Comparison of ENCODE assay signal across 23 cellular contexts in the genomic region with DNA sequence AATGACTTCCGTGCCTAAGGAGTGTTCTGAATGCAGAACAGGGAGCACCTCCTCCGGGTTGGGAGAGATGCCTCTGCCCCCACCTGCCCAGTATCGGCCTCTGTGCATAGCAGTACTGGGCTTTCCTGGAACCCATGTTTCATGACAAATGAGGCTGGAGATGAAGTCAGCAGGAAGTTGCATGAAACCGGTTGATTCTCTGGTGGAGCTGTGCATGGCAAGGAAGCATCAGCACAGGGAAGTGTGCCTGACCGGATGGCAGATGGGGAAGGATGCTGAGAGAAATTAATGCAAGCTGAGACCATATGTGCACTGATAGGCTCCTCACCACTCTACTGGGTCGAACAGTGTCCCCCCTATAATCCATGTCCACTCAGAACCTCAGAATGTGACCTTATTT.
"Had no signal": no experiment of that assay in that cellular context is flagged by ENCODE, and none has a peak within 500 bp of the region (broad histone marks: within the 10 kb centered on the region; RNA-seq: fewer than 3 reads in every experiment).

No MANE protein-coding gene starts in this region.

- H2AFZ ChIP-seq: neural progenitor cell had no signal

- ATAC-seq: activated T-cell treated with anti-CD3 and anti-CD28 coated beads, Interleukin-2, amount 50 U/mL, for 72 hours; gastroesophageal sphincter; mucosa of descending colon had no signal

- H3K4me2 ChIP-seq: neural progenitor cell had no signal

- DNase-seq: activated CD4-positive, alpha-beta T cell treated with anti-CD3 and anti-CD28 coated beads, Interleukin-2, amount 50 U/mL, for 1 hour; activated CD4-positive, CD25-positive, alpha-beta regulatory T cell treated with anti-CD3 and anti-CD28 coated beads, Interleukin-2, amount 50 U/mL, for 72 hours; activated effector memory CD4-positive, alpha-beta T cell treated with anti-CD3 and anti-CD28 coated beads, Interleukin-2, amount 50 U/mL, for 16 hours; activated naive CD4-positive, alpha-beta T cell treated with anti-CD3 and anti-CD28 coated beads, Interleukin-2, amount 50 U/mL, for 16 hours; activated T-cell treated with anti-CD3 and anti-CD28 coated beads, Interleukin-2, amount 50 U/mL, for 72 hours; cerebellar nuclear complex; effector memory CD4-positive, alpha-beta T cell; heart left ventricle; mesenchymal stem cell; mucosa of descending colon; naive B cell; right cardiac atrium; small intestine; stimulated activated CD4-positive, alpha-beta T cell treated with anti-CD3 and anti-CD28 coated beads, Interleukin-4, amount 100 ng/mL, for 1 hour had no signal

- H3K9ac ChIP-seq: neural progenitor cell had no signal

- H3K27ac ChIP-seq: ascending aorta, esophagus muscularis mucosa, gastroesophageal sphincter, heart left ventricle, neural progenitor cell, prostate gland, thoracic aorta, upper lobe of left lung, VCaP had no signal

- H3K27me3 ChIP-seq: ascending aorta, upper lobe of left lung had no signal

- H3K36me3 ChIP-seq: ascending aorta, esophagus muscularis mucosa, gastroesophageal sphincter, heart left ventricle, neural progenitor cell, prostate gland, thoracic aorta, upper lobe of left lung had no signal

- H3K9me3 ChIP-seq: ascending aorta, esophagus muscularis mucosa, gastroesophageal sphincter, heart left ventricle, mucosa of descending colon, prostate gland, thoracic aorta, upper lobe of left lung had no signal

- H3K4me1 ChIP-seq: ascending aorta, gastroesophageal sphincter, neural progenitor cell, prostate gland had no signal

- H3K4me3 ChIP-seq: ascending aorta, esophagus muscularis mucosa, gastroesophageal sphincter, heart left ventricle, mucosa of descending colon, neural progenitor cell, prostate gland, thoracic aorta, upper lobe of left lung had no signal

- FAIRE-seq: endothelial cell of umbilical vein, small intestine had no signal
